8 cellular contexts compared by ENCODE assay signal in genomic region chr2:43228782-43229659, GRCh38. TPM values are rescaled to one million over a fixed set of nuclear protein-coding genes. Genes with fewer than 3 reads are reported as not detected.
A peak's percentile ranks its signal among the peaks of the same experiment; 100 is the strongest.
DNase-seq lines count a peak whose midpoint lies in the region; ATAC-seq and TF ChIP-seq lines count a peak whose summit lies in the region.

No MANE protein-coding gene starts in this region.

- H3K9me3 Mint-ChIP-seq in Calu3 (ENCODE audit: low read depth, unreplicated experiment) = no peaks in the 10 kb centered on the region

- intact Hi-C loops in Calu3 (cut with micrococcal nuclease; ENCODE audit: unreplicated experiment) (loop anchor here (1.0 to 2.0 kb wide), 5 partner anchors 98 to 400 kb away; no protein-coding TSS in a partner anchor), PC-3 (cut with micrococcal nuclease) (loop anchor here (1.0 to 10.0 kb wide), 9 partner anchors 98 to 404 kb away; no protein-coding TSS in a partner anchor)

- H3K27ac Mint-ChIP-seq in Calu3 (ENCODE audit: unreplicated experiment) = peak overlapping the region; percentile 43

- peaks cover 24% of the 10 kb centered on the region for H3K4me1 Mint-ChIP-seq in Calu3 (ENCODE audit: low read depth, unreplicated experiment)

- peak overlapping the region; percentile 98 for H3K4me3 Mint-ChIP-seq in Calu3 (ENCODE audit: low read depth, unreplicated experiment)

- peaks cover 36% of the 10 kb centered on the region for H3K79me2 ChIP-seq in PC-3 (ENCODE audit: low read length)
- H3K79me2 ChIP-seq in trophoblast cell (ENCODE audit: control insufficient read depth, insufficient read depth, low read length, poor library complexity) = peaks cover 35% of the 10 kb centered on the region

- H3K79me1 ChIP-seq in trophoblast cell (ENCODE audit: low read length) = peaks cover 35% of the 10 kb centered on the region

- POLR2A ChIA-PET in PC-3 (lab: Charles Lee; ENCODE audit: unreplicated experiment) = interaction anchor here (0.7 kb wide), 1 partner anchor 99 kb away, joined by 7 read pairs; no protein-coding TSS in a partner anchor

- no peak for TF ChIP-seq CTCF in Calu3 (IDR thresholded peaks at IDR 0.05; ENCODE audit: unreplicated experiment)
- no peak for TF ChIP-seq CTCF in PC-3 (conservative IDR thresholded peaks at IDR 0.05; ENCODE audit: low read depth, low read length)

- WGBS in trophoblast cell (ENCODE audit: extremely low coverage, insufficient coverage, insufficient read length) = no CpG with 5 or more reads among the region's 6 CpGs

- H3K18ac ChIP-seq in trophoblast cell (ENCODE audit: low read length) = no peak overlapping the region

- H2AK5ac ChIP-seq in trophoblast cell (ENCODE audit: low read length) = no peak overlapping the region

- no peak overlapping the region for H4K91ac ChIP-seq in trophoblast cell (ENCODE audit: low read depth, low read length)

- H2BK5ac ChIP-seq in trophoblast cell (ENCODE audit: low read depth, low read length, poor library complexity) = no peak overlapping the region

- no peaks in the 10 kb centered on the region for H3F3A ChIP-seq in PC-3 (ENCODE audit: low read length, unreplicated experiment)

- H3K23ac ChIP-seq in trophoblast cell (ENCODE audit: low read length) = no peak overlapping the region

- no peaks in the 10 kb centered on the region for H3K9me2 ChIP-seq in PC-3 (replicated peaks; ENCODE audit: low read length)

- H3K4ac ChIP-seq in trophoblast cell (ENCODE audit: low read depth, low read length) = no peak overlapping the region

- no TSS peak for BruUV-seq in Calu3 (replicated peaks; lab: Mats Ljungman, UMichigan)
- no TSS peak for BruUV-seq in PC-3 (replicated peaks; lab: Mats Ljungman, UMichigan)

- no peak overlapping the region for H3K14ac ChIP-seq in trophoblast cell (ENCODE audit: low read length)

- no peak overlapping the region for H2BK12ac ChIP-seq in trophoblast cell (ENCODE audit: low read length)

- peaks cover 20% of the 10 kb centered on the region for H3K4me1 ChIP-seq in PC-3 (ENCODE audit: insufficient read depth, low read length)
- peaks cover 11 to 12% of the 10 kb centered on the region in 2 experiments for H3K4me1 ChIP-seq in trophoblast cell (ENCODE audit: control insufficient read depth in 1 of 2, insufficient read depth in 2 of 2, low read length in 2 of 2)

- H3K36me3 ChIP-seq in PC-3 (ENCODE audit: low read depth, low read length) (peaks cover 15% of the 10 kb centered on the region), trophoblast cell (ENCODE audit: control insufficient read depth in 1 of 2, insufficient read depth in 2 of 2, low read length in 2 of 2) (peaks cover 14 to 17% of the 10 kb centered on the region in 2 experiments)

- H3K4me3 ChIP-seq in PC-3 (ENCODE audit: low read length) = no peak overlapping the region
- H3K4me3 ChIP-seq in trophoblast cell (ENCODE audit: low read depth, low read length) = no peak overlapping the region

- no peak overlapping the region for H2BK120ac ChIP-seq in trophoblast cell (ENCODE audit: insufficient read depth, low read length, poor library complexity)

- no peaks in the 10 kb centered on the region for H3K27me3 Mint-ChIP-seq in Calu3 (ENCODE audit: unreplicated experiment)

- ATAC-seq in PC-3 (no peak), GM21723 (IDR thresholded peaks at IDR 0.05; ENCODE audit: unreplicated experiment) (no peak), GM18867 (IDR thresholded peaks at IDR 0.05; ENCODE audit: unreplicated experiment) (no peak)

- no peak overlapping the region for H2AFZ ChIP-seq in PC-3 (ENCODE audit: low read length)
- H2AFZ ChIP-seq in trophoblast cell (ENCODE audit: insufficient read depth, low read length, poor library complexity) = no peak overlapping the region

- H3K4me2 ChIP-seq in PC-3 (ENCODE audit: low read length) (peak overlapping the region; percentile 99), trophoblast cell (ENCODE audit: low read length) (no peak overlapping the region)

- H4K8ac ChIP-seq in trophoblast cell (ENCODE audit: low read depth, low read length) = no peak overlapping the region

- peaks cover 2% of the 10 kb centered on the region; the same call in 1 of the 2 replicates for H4K20me1 ChIP-seq in PC-3 (ENCODE audit: low read length)

- H3K9me3 ChIP-seq in PC-3 (ENCODE audit: low read length) = no peaks in the 10 kb centered on the region
- no peaks in the 10 kb centered on the region for H3K9me3 ChIP-seq in trophoblast cell (ENCODE audit: insufficient read depth, low read depth, low read length)

- H3K9ac ChIP-seq in PC-3 (ENCODE audit: low read length) (no peak overlapping the region), trophoblast cell (ENCODE audit: low read length) (no peak overlapping the region)

- CTCF ChIA-PET in Calu3 (lab: Charles Lee) = interaction anchor here (0.6 to 2.0 kb wide), 11 partner anchors 114 to 861 kb away, joined by 3 to 8 read pairs (median 3); no protein-coding TSS in a partner anchor
- CTCF ChIA-PET in PC-3 (lab: Charles Lee) = interaction anchor here (0.5 to 2.4 kb wide), 12 partner anchors 10 to 282 kb away, joined by 3 to 12 read pairs (median 4); no protein-coding TSS in a partner anchor

- DNase-seq in Calu3 (no peak), PC-3 (peak; percentile 13), trophoblast cell (no peak), ecto neural progenitor cell (ENCODE audit: low spot score) (no peak)
- DNase-seq in effector CD4-positive, alpha-beta T cell = peak; percentile 24
- no peak for DNase-seq in activated CD4-positive, CD25-positive, alpha-beta regulatory T cell (lab: John Stamatoyannopoulos, UW)

- H3K27ac ChIP-seq in PC-3 (ENCODE audit: low read length) = no peak overlapping the region
- H3K27ac ChIP-seq in trophoblast cell (ENCODE audit: low read depth, low read length) = peak overlapping the region; percentile 12

- peaks cover 72% of the 10 kb centered on the region for H3K36me3 Mint-ChIP-seq in Calu3 (ENCODE audit: insufficient read depth, unreplicated experiment)

- no peak overlapping the region for H4K12ac ChIP-seq in trophoblast cell (ENCODE audit: low read depth, low read length)

- H3K27me3 ChIP-seq in PC-3 (ENCODE audit: low read length) = no peaks in the 10 kb centered on the region
- H3K27me3 ChIP-seq in trophoblast cell (ENCODE audit: insufficient read depth, low read length) = no peaks in the 10 kb centered on the region

RNA-seq across cellular contexts. Expression of gene ZFP36L2, which starts 2.6 kb away (rescaled TPM):
- total RNA-seq in Calu3 (2022) = 90.7 and 120 TPM in 2 replicates
- 14.8 and 26.0 TPM in 2 replicates for total RNA-seq in PC-3 (2014; rRNA removed)
- polyA plus RNA-seq in trophoblast cell (2013) = 62.0 and 65.7 TPM in 2 replicates

Comparison
In these comparisons a context has a peak if more than half of its experiments do, and no peak if none do; other contexts are left out.
1. DNase-seq: peak in PC-3 (single experiment) and effector CD4-positive, alpha-beta T cell (single experiment); none in Calu3 (single experiment), trophoblast cell (0 of 2), activated CD4-positive, CD25-positive, alpha-beta regulatory T cell (0 of 4) and ecto neural progenitor cell (single experiment).